ENCODE assay signal across 10 cellular contexts in the genomic region with DNA sequence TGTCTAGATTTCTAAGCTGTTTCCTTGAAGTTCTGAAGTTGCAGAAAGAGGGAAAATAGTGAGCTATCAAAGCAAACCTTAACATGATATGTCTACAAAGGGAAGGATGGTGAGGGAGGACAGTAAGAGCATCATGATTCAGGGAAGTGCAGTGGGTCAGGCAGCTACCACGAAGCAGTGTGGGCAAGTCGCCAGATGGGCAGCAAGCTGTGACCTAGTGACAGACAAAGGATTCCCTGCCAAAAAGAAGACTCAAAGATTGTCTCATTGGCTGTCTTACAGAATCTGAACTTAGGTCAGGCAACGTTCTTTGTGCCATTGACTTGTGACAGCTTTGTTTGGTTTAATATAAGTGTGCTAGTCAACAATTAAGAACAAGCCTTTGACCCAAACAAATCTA.
"Had no signal": no experiment of that assay in that cellular context is flagged by ENCODE, and none has a peak within 500 bp of the region (broad histone marks: within the 10 kb centered on the region; RNA-seq: fewer than 3 reads in every experiment).

No MANE protein-coding gene starts in this region.

- H3K9me3 ChIP-seq: suprapubic skin had no signal

- H3K36me3 ChIP-seq: suprapubic skin, upper lobe of right lung had no signal

- DNase-seq: activated naive CD4-positive, alpha-beta T cell treated with anti-CD3 and anti-CD28 coated beads, Interleukin-2, amount 50 U/mL, for 16 hours; central memory CD4-positive, alpha-beta T cell; effector memory CD4-positive, alpha-beta T cell; mesenchymal stem cell; stimulated activated CD4-positive, alpha-beta T cell treated with anti-CD3 and anti-CD28 coated beads, Interleukin-2, amount 100 ng/mL, for 48 hours; stimulated activated CD8-positive, alpha-beta memory T cell treated with anti-CD3 and anti-CD28 coated beads, Interleukin-4, amount 100 ng/mL, for 48 hours; stimulated activated naive CD8-positive, alpha-beta T cell treated with anti-CD3 and anti-CD28 coated beads, Interleukin-15, Interleukin-2, amounts not matched to agents 100 U/mL and 50 U/mL, for 24 hours; upper lobe of right lung had no signal

- ATAC-seq: left lobe of liver; stimulated activated naive CD8-positive, alpha-beta T cell treated with anti-CD3 and anti-CD28 coated beads, Interleukin-15, Interleukin-2, amounts not matched to agents 100 U/mL and 50 U/mL, for 24 hours; upper lobe of right lung had no signal

- H3K4me1 ChIP-seq: suprapubic skin, upper lobe of right lung had no signal

- H3K4me3 ChIP-seq: suprapubic skin, upper lobe of right lung had no signal

- H3K27me3 ChIP-seq: suprapubic skin, upper lobe of right lung had no signal

- H3K27ac ChIP-seq: suprapubic skin, upper lobe of right lung had no signal
